ENCODE assay signal across 1 cellular context in the genomic region with DNA sequence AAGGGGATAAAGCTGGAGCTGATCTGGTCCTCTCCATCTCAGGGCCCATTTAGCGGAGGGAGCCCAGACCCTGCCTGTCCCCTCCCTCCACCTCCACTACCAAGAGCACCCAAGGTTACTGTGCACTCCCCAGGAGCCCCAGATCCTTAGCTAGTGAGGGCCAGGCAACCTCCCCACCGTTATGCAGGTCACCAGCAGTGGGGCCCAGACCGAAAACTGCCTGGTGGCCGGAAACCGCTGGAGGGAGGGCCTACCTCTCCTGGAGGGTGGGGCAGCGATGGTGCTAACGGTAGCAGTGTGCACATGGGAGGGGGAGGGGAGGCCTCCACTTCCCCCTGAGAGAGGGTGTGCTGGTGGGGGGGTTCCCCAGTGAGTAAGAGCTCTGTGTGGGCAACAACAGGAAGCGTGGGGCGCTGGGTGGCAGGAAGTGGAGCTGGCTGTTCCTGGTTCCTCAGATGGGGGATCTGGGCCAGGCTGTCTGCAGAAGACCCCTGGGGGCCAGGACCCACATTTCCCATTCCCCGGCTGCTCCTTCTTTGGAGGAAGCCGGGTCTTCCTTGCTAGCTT.
TF ChIP-seq lines count a peak whose summit lies in the region.

No MANE protein-coding gene starts in this region.

TF ChIP-seq in GM12878, 131 proteins besides CTCF, POLR2A, EP300 and RAD21 (continued from another document):
- TF ChIP-seq, protein P1, sequence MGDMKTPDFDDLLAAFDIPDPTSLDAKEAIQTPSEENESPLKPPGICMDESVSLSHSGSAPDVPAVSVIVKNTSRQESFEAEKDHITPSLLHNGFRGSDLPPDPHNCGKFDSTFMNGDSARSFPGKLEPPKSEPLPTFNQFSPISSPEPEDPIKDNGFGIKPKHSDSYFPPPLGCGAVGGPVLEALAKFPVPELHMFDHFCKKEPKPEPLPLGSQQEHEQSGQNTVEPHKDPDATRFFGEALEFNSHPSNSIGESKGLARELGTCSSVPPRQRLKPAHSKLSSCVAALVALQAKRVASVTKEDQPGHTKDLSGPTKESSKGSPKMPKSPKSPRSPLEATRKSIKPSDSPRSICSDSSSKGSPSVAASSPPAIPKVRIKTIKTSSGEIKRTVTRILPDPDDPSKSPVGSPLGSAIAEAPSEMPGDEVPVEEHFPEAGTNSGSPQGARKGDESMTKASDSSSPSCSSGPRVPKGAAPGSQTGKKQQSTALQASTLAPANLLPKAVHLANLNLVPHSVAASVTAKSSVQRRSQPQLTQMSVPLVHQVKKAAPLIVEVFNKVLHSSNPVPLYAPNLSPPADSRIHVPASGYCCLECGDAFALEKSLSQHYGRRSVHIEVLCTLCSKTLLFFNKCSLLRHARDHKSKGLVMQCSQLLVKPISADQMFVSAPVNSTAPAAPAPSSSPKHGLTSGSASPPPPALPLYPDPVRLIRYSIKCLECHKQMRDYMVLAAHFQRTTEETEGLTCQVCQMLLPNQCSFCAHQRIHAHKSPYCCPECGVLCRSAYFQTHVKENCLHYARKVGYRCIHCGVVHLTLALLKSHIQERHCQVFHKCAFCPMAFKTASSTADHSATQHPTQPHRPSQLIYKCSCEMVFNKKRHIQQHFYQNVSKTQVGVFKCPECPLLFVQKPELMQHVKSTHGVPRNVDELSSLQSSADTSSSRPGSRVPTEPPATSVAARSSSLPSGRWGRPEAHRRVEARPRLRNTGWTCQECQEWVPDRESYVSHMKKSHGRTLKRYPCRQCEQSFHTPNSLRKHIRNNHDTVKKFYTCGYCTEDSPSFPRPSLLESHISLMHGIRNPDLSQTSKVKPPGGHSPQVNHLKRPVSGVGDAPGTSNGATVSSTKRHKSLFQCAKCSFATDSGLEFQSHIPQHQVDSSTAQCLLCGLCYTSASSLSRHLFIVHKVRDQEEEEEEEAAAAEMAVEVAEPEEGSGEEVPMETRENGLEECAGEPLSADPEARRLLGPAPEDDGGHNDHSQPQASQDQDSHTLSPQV (IDR thresholded peaks at IDR 0.05), result 0 out of 2 replicates have a peak, but pooled peaks have one; percentile 22
- TF ChIP-seq SPI1 (IDR thresholded peaks at IDR 0.05; ENCODE audit: borderline replicate concordance, insufficient read depth, low read depth, low read length) (peak; percentile 89), RELA (IDR thresholded peaks at IDR 0.05; ENCODE audit: borderline replicate concordance, partially characterized antibody) (peak; percentile 91), NFXL1 (IDR thresholded peaks at IDR 0.05; ENCODE audit: borderline replicate concordance) (no peak), IKZF1 (conservative IDR thresholded peaks at IDR 0.05) (peak; percentile 96), SP1 (IDR thresholded peaks at IDR 0.05; ENCODE audit: low read depth, low read length) (peak; percentile 76), HCFC1 (IDR thresholded peaks at IDR 0.05; ENCODE audit: low read length) (0 out of 2 replicates have a peak, but pooled peaks have one; percentile 19), ETV6 (conservative IDR thresholded peaks at IDR 0.05 in 1 of 2, IDR thresholded peaks at IDR 0.05 in 1 of 2; ENCODE audit: borderline replicate concordance in 1 of 2, low read depth in 1 of 2) (peak in 1 of 2 experiments; percentile 91; a peak in 2 of 4 replicates), BACH1 (IDR thresholded peaks at IDR 0.05; ENCODE audit: borderline replicate concordance) (peak; percentile 59), CREM (IDR thresholded peaks at IDR 0.05; ENCODE audit: low read depth) (peak; percentile 83), CEBPB (IDR thresholded peaks at IDR 0.05; ENCODE audit: borderline replicate concordance in 1 of 2, low read depth in 2 of 2, low read length in 2 of 2) (no peak), HDAC2 (IDR thresholded peaks at IDR 0.05) (no peak), IRF4 (IDR thresholded peaks at IDR 0.05; ENCODE audit: low read depth, low read length) (peak; percentile 47; the same call in 1 of the 2 replicates), ZNF207 (IDR thresholded peaks at IDR 0.05; ENCODE audit: borderline replicate concordance) (no peak), BHLHE40 (IDR thresholded peaks at IDR 0.05; ENCODE audit: borderline replicate concordance in 1 of 2, low read depth in 2 of 2, low read length in 1 of 2) (peak; percentile 81 to 88), NBN (IDR thresholded peaks at IDR 0.05) (peak; percentile 97), MEF2A (IDR thresholded peaks at IDR 0.05; ENCODE audit: insufficient read depth, low read depth, low read length) (0 out of 2 replicates have a peak, but pooled peaks have one; percentile 58), ZNF274 (IDR thresholded peaks at IDR 0.05; ENCODE audit: insufficient read depth, insufficient read length) (no peak), POU2F2 (IDR thresholded peaks at IDR 0.05; ENCODE audit: borderline replicate concordance, low read depth, low read length) (peak; percentile 92; the same call in 2 of the 3 replicates), IKZF2 (IDR thresholded peaks at IDR 0.05) (peak; percentile 89 to 91), CBX3 (IDR thresholded peaks at IDR 0.05; ENCODE audit: borderline replicate concordance, low read depth) (no peak), POLR2AphosphoS5 (IDR thresholded peaks at IDR 0.05; ENCODE audit: low read length) (peak; percentile 95), EGR1 (IDR thresholded peaks at IDR 0.05; ENCODE audit: borderline replicate concordance in 1 of 2, low read depth in 2 of 2, low read length in 2 of 2) (peak in 1 of 2 experiments; percentile 74; a peak in 2 of 3 replicates), YY1 (IDR thresholded peaks at IDR 0.05; ENCODE audit: low read depth, low read length) (peak; percentile 15; the same call in 1 of the 2 replicates), RFX5 (IDR thresholded peaks at IDR 0.05; ENCODE audit: low read depth, low read length) (no peak), ZNF24 (IDR thresholded peaks at IDR 0.05) (no peak)
- TF ChIP-seq, protein P2, sequence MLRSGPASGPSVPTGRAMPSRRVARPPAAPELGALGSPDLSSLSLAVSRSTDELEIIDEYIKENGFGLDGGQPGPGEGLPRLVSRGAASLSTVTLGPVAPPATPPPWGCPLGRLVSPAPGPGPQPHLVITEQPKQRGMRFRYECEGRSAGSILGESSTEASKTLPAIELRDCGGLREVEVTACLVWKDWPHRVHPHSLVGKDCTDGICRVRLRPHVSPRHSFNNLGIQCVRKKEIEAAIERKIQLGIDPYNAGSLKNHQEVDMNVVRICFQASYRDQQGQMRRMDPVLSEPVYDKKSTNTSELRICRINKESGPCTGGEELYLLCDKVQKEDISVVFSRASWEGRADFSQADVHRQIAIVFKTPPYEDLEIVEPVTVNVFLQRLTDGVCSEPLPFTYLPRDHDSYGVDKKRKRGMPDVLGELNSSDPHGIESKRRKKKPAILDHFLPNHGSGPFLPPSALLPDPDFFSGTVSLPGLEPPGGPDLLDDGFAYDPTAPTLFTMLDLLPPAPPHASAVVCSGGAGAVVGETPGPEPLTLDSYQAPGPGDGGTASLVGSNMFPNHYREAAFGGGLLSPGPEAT (IDR thresholded peaks at IDR 0.05; ENCODE audit: low read depth), result peak; percentile 84
- TF ChIP-seq, protein P3, sequence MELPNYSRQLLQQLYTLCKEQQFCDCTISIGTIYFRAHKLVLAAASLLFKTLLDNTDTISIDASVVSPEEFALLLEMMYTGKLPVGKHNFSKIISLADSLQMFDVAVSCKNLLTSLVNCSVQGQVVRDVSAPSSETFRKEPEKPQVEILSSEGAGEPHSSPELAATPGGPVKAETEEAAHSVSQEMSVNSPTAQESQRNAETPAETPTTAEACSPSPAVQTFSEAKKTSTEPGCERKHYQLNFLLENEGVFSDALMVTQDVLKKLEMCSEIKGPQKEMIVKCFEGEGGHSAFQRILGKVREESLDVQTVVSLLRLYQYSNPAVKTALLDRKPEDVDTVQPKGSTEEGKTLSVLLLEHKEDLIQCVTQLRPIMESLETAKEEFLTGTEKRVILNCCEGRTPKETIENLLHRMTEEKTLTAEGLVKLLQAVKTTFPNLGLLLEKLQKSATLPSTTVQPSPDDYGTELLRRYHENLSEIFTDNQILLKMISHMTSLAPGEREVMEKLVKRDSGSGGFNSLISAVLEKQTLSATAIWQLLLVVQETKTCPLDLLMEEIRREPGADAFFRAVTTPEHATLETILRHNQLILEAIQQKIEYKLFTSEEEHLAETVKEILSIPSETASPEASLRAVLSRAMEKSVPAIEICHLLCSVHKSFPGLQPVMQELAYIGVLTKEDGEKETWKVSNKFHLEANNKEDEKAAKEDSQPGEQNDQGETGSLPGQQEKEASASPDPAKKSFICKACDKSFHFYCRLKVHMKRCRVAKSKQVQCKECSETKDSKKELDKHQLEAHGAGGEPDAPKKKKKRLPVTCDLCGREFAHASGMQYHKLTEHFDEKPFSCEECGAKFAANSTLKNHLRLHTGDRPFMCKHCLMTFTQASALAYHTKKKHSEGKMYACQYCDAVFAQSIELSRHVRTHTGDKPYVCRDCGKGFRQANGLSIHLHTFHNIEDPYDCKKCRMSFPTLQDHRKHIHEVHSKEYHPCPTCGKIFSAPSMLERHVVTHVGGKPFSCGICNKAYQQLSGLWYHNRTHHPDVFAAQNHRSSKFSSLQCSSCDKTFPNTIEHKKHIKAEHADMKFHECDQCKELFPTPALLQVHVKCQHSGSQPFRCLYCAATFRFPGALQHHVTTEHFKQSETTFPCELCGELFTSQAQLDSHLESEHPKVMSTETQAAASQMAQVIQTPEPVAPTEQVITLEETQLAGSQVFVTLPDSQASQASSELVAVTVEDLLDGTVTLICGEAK (IDR thresholded peaks at IDR 0.05; ENCODE audit: borderline replicate concordance), result peak; percentile 63; the same call in 1 of the 2 replicates
- TF ChIP-seq, protein P4, sequence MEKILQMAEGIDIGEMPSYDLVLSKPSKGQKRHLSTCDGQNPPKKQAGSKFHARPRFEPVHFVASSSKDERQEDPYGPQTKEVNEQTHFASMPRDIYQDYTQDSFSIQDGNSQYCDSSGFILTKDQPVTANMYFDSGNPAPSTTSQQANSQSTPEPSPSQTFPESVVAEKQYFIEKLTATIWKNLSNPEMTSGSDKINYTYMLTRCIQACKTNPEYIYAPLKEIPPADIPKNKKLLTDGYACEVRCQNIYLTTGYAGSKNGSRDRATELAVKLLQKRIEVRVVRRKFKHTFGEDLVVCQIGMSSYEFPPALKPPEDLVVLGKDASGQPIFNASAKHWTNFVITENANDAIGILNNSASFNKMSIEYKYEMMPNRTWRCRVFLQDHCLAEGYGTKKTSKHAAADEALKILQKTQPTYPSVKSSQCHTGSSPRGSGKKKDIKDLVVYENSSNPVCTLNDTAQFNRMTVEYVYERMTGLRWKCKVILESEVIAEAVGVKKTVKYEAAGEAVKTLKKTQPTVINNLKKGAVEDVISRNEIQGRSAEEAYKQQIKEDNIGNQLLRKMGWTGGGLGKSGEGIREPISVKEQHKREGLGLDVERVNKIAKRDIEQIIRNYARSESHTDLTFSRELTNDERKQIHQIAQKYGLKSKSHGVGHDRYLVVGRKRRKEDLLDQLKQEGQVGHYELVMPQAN (conservative IDR thresholded peaks at IDR 0.05), result peak; percentile 30; the same call in 1 of the 2 replicates
- TF ChIP-seq, protein P5, sequence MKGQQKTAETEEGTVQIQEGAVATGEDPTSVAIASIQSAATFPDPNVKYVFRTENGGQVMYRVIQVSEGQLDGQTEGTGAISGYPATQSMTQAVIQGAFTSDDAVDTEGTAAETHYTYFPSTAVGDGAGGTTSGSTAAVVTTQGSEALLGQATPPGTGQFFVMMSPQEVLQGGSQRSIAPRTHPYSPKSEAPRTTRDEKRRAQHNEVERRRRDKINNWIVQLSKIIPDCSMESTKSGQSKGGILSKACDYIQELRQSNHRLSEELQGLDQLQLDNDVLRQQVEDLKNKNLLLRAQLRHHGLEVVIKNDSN (IDR thresholded peaks at IDR 0.05; ENCODE audit: borderline replicate concordance, extremely low read length, insufficient read depth, low read depth, low read length), result peak; percentile 11
- TF ChIP-seq, protein P6, sequence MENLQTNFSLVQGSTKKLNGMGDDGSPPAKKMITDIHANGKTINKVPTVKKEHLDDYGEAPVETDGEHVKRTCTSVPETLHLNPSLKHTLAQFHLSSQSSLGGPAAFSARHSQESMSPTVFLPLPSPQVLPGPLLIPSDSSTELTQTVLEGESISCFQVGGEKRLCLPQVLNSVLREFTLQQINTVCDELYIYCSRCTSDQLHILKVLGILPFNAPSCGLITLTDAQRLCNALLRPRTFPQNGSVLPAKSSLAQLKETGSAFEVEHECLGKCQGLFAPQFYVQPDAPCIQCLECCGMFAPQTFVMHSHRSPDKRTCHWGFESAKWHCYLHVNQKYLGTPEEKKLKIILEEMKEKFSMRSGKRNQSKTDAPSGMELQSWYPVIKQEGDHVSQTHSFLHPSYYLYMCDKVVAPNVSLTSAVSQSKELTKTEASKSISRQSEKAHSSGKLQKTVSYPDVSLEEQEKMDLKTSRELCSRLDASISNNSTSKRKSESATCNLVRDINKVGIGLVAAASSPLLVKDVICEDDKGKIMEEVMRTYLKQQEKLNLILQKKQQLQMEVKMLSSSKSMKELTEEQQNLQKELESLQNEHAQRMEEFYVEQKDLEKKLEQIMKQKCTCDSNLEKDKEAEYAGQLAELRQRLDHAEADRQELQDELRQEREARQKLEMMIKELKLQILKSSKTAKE (IDR thresholded peaks at IDR 0.05; ENCODE audit: low read depth, poor library complexity, severe bottlenecking), result no peak
- TF ChIP-seq, protein P7, sequence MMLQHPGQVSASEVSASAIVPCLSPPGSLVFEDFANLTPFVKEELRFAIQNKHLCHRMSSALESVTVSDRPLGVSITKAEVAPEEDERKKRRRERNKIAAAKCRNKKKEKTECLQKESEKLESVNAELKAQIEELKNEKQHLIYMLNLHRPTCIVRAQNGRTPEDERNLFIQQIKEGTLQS (IDR thresholded peaks at IDR 0.05; ENCODE audit: borderline replicate concordance, extremely low read depth, low read depth, low read length), result no peak
- TF ChIP-seq, protein P8, sequence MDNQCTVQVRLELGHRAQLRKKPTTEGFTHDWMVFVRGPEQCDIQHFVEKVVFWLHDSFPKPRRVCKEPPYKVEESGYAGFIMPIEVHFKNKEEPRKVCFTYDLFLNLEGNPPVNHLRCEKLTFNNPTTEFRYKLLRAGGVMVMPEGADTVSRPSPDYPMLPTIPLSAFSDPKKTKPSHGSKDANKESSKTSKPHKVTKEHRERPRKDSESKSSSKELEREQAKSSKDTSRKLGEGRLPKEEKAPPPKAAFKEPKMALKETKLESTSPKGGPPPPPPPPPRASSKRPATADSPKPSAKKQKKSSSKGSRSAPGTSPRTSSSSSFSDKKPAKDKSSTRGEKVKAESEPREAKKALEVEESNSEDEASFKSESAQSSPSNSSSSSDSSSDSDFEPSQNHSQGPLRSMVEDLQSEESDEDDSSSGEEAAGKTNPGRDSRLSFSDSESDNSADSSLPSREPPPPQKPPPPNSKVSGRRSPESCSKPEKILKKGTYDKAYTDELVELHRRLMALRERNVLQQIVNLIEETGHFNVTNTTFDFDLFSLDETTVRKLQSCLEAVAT (IDR thresholded peaks at IDR 0.05), result peak; percentile 82
